26 cellular contexts compared by ENCODE assay signal in genomic region chr7:44215531-44215930, GRCh38. TPM values are rescaled to one million over a fixed set of nuclear protein-coding genes. Genes with fewer than 3 reads are reported as not detected.
DNase-seq lines count a peak whose midpoint lies in the region; ATAC-seq and TF ChIP-seq lines count a peak whose summit lies in the region.
"Had no signal": no experiment of that assay in that cellular context is flagged by ENCODE, and none has a peak within 500 bp of the region (broad histone marks: within the 10 kb centered on the region; RNA-seq: fewer than 3 reads in every experiment).

No MANE protein-coding gene starts in this region.

- CTCF ChIA-PET in WTC11 (lab: Charles Lee), result interaction anchor here (1.1 to 1.7 kb wide), 3 partner anchors 8 to 21 kb away, joined by 3 to 18 read pairs (median 6); partner anchors contain the start of gene YKT6

- no peaks in the 10 kb centered on the region for H3K9me3 Mint-ChIP-seq in WTC11
- H3K9me3 Mint-ChIP-seq: HFFc6; naive B cell; stimulated activated naive CD8-positive, alpha-beta T cell treated with anti-CD3 and anti-CD28 coated beads, Interleukin-15, amount 100 ng/mL, for 72 hours had no signal

- H3K27ac ChIP-seq in upper lobe of left lung (no peak overlapping the region), brain microvascular endothelial cell (no peak overlapping the region)
- H3K27ac ChIP-seq: BLaER1 treated with 17β-estradiol and CSF1 and Interleukin-3, amounts not matched to agents 10 nM and 100 nM; parathyroid adenoma; uterus had no signal

- peaks cover 16 to 41% (median 31%) of the 10 kb centered on the region in 4 donors for H3K36me3 ChIP-seq in upper lobe of left lung
- peaks cover 35% of the 10 kb centered on the region for H3K36me3 ChIP-seq in brain microvascular endothelial cell (replicated peaks)
- H3K36me3 ChIP-seq: uterus had no signal

- WGBS in upper lobe of left lung, 2 donors, result 92 to 93% methylated on average over 3 to 7 of the region's 7 CpGs

- TF ChIP-seq EP300 in upper lobe of left lung (IDR thresholded peaks at IDR 0.05), result no peak

- no peak for TF ChIP-seq POLR2A in upper lobe of left lung (IDR thresholded peaks at IDR 0.05)

- peaks cover 27% of the 10 kb centered on the region for H3K4me1 Mint-ChIP-seq in WTC11

- H3K4me3 Mint-ChIP-seq in WTC11, result no peak overlapping the region
- H3K4me3 Mint-ChIP-seq: HFFc6; naive B cell; stimulated activated naive CD8-positive, alpha-beta T cell treated with anti-CD3 and anti-CD28 coated beads, Interleukin-15, amount 100 ng/mL, for 72 hours had no signal

- TF ChIP-seq CTCF in WTC11 (IDR thresholded peaks at IDR 0.05), result no peak
- TF ChIP-seq CTCF in upper lobe of left lung (IDR thresholded peaks at IDR 0.05), result no peak
- no peak for TF ChIP-seq CTCF in brain microvascular endothelial cell (IDR thresholded peaks at IDR 0.05; ENCODE audit: low read depth, low read length, missing control alignments)

- in situ Hi-C loops in brain microvascular endothelial cell (cut with HindIII; ENCODE audit: low pct_ligation_motif_present, low sequenced_read_pairs), result no loop called here

- no peak overlapping the region for H3K4me3 ChIP-seq in upper lobe of left lung
- no peak overlapping the region for H3K4me3 ChIP-seq in brain microvascular endothelial cell (ENCODE audit: low read depth, low read length)
- H3K4me3 ChIP-seq: adrenal gland; BLaER1 treated with 17β-estradiol and CSF1 and Interleukin-3, amounts not matched to agents 10 nM and 100 nM; dorsolateral prefrontal cortex; uterus had no signal

- H3K36me3 Mint-ChIP-seq in WTC11, result peaks cover 18% of the 10 kb centered on the region

- H3K27me3 Mint-ChIP-seq in WTC11 (ENCODE audit: low read depth), result no peaks in the 10 kb centered on the region
- H3K27me3 Mint-ChIP-seq: naive B cell; stimulated activated naive CD8-positive, alpha-beta T cell treated with anti-CD3 and anti-CD28 coated beads, Interleukin-15, amount 100 ng/mL, for 72 hours had no signal

- H3K4me1 ChIP-seq in upper lobe of left lung, result no peaks in the 10 kb centered on the region
- H3K4me1 ChIP-seq: adrenal gland, uterus had no signal

- H3K9me3 ChIP-seq in upper lobe of left lung, result no peaks in the 10 kb centered on the region
- H3K9me3 ChIP-seq: adrenal gland; BLaER1 treated with 17β-estradiol and CSF1 and Interleukin-3, amounts not matched to agents 10 nM and 100 nM; uterus had no signal

- peak; percentile 3 for DNase-seq in activated CD8-positive, alpha-beta memory T cell treated with anti-CD3 and anti-CD28 coated beads, Interleukin-2, amount 50 U/mL, for 4 hours
- no peak for DNase-seq in activated CD8-positive, alpha-beta memory T cell treated with anti-CD3 and anti-CD28 coated beads, Interleukin-2, amount 50 U/mL, for 48 hours
- DNase-seq in NCI-H2107 (lab: John Stamatoyannopoulos, UW) (peak; percentile 58), WTC11 (ENCODE audit: low spot score) (peak; percentile 7), upper lobe of left lung (peak; percentile 10 to 27), brain microvascular endothelial cell (no peak), C1 segment of cervical spinal cord (lab: John Stamatoyannopoulos, UW) (no peak)
- DNase-seq: activated CD4-positive, alpha-beta T cell treated with anti-CD3 and anti-CD28 coated beads for 4 hours; adrenal gland; DMS153; erythroblast; foreskin melanocyte; HFFc6; KG1; kidney glomerular epithelial cell; mammary epithelial cell; MV-4-11; naive B cell; stimulated activated CD4-positive, alpha-beta T cell treated with anti-CD3 and anti-CD28 coated beads, Interleukin-2, amount 100 ng/mL, for 24 hours; stimulated activated naive CD8-positive, alpha-beta T cell treated with anti-CD3 and anti-CD28 coated beads, Interleukin-15, amount 100 ng/mL, for 72 hours; uterus had no signal

- no peak for ATAC-seq in WTC11
- ATAC-seq in upper lobe of left lung (ENCODE audit: low FRiP score in 2 of 2), result no peak
- no peak for ATAC-seq in GM21447 (IDR thresholded peaks at IDR 0.05; ENCODE audit: unreplicated experiment)
- ATAC-seq: stimulated activated naive CD8-positive, alpha-beta T cell treated with anti-CD3 and anti-CD28 coated beads, Interleukin-15, amount 100 ng/mL, for 72 hours had no signal

- H3K27ac Mint-ChIP-seq in WTC11, result peak overlapping the region; percentile 31; the same call in 1 of the 2 replicates
- H3K27ac Mint-ChIP-seq: HFFc6 had no signal

- POLR2A ChIA-PET in WTC11 (lab: Charles Lee), result no interaction called here

- H3K27me3 ChIP-seq in upper lobe of left lung, result no peaks in the 10 kb centered on the region
- no peaks in the 10 kb centered on the region for H3K27me3 ChIP-seq in brain microvascular endothelial cell (replicated peaks)
- H3K27me3 ChIP-seq: adrenal gland; BLaER1 treated with 17β-estradiol and CSF1 and Interleukin-3, amounts not matched to agents 10 nM and 100 nM; dorsolateral prefrontal cortex; uterus had no signal

TF ChIP-seq in WTC11, 78 proteins besides CTCF, POLR2A, EP300 and RAD21 (continues in another document):
- TF ChIP-seq CDX4 (CRISPR knock-in tag; IDR thresholded peaks at IDR 0.05; ENCODE audit: borderline replicate concordance), result no peak
- no peak for TF ChIP-seq FOXK1 (CRISPR knock-in tag; IDR thresholded peaks at IDR 0.05)
- TF ChIP-seq NR2C2 (CRISPR knock-in tag; IDR thresholded peaks at IDR 0.05), result no peak
- TF ChIP-seq, protein P1, sequence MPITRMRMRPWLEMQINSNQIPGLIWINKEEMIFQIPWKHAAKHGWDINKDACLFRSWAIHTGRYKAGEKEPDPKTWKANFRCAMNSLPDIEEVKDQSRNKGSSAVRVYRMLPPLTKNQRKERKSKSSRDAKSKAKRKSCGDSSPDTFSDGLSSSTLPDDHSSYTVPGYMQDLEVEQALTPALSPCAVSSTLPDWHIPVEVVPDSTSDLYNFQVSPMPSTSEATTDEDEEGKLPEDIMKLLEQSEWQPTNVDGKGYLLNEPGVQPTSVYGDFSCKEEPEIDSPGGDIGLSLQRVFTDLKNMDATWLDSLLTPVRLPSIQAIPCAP (CRISPR knock-in tag; IDR thresholded peaks at IDR 0.05), result no peak
- TF ChIP-seq, protein P2, sequence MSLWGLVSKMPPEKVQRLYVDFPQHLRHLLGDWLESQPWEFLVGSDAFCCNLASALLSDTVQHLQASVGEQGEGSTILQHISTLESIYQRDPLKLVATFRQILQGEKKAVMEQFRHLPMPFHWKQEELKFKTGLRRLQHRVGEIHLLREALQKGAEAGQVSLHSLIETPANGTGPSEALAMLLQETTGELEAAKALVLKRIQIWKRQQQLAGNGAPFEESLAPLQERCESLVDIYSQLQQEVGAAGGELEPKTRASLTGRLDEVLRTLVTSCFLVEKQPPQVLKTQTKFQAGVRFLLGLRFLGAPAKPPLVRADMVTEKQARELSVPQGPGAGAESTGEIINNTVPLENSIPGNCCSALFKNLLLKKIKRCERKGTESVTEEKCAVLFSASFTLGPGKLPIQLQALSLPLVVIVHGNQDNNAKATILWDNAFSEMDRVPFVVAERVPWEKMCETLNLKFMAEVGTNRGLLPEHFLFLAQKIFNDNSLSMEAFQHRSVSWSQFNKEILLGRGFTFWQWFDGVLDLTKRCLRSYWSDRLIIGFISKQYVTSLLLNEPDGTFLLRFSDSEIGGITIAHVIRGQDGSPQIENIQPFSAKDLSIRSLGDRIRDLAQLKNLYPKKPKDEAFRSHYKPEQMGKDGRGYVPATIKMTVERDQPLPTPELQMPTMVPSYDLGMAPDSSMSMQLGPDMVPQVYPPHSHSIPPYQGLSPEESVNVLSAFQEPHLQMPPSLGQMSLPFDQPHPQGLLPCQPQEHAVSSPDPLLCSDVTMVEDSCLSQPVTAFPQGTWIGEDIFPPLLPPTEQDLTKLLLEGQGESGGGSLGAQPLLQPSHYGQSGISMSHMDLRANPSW (CRISPR knock-in tag; conservative IDR thresholded peaks at IDR 0.05; ENCODE audit: low read depth), result no peak
- TF ChIP-seq FOXP4 (CRISPR knock-in tag; IDR thresholded peaks at IDR 0.05), result no peak
- no peak for TF ChIP-seq TEAD1 (CRISPR knock-in tag; IDR thresholded peaks at IDR 0.05)
- no peak for TF ChIP-seq RORB (CRISPR knock-in tag; IDR thresholded peaks at IDR 0.05)
- TF ChIP-seq NFATC4 (CRISPR knock-in tag; IDR thresholded peaks at IDR 0.05), result no peak

RNA-seq across cellular contexts. Expression of gene YKT6, which starts 14.8 kb away (rescaled TPM):
- total RNA-seq in WTC11 (2021) (82.2 to 102 TPM (median 83.7 TPM) in 3 replicates), upper lobe of left lung (10 to 100 TPM; 29.3 to 70.2 (median 53.1) TPM)

RNA-seq across cellular contexts. Expression of gene GCK, which starts 26.3 kb away (rescaled TPM):
- total RNA-seq in WTC11 (2021) (3.3 to 5.1 TPM (median 4.5 TPM) in 3 replicates), upper lobe of left lung (under 1 TPM in 4 of 6 donors, not detected in 2; 0.17 to 0.49 (median 0.30) TPM)
- total RNA-seq: A673, mammary epithelial cell had no signal

Comparison
In these comparisons a context has a peak if more than half of its experiments do, and no peak if none do; other contexts are left out.
1. DNase-seq: peak in activated CD8-positive, alpha-beta memory T cell treated with anti-CD3 and anti-CD28 coated beads, Interleukin-2, amount 50 U/mL, for 4 hours (single experiment), NCI-H2107 (single experiment), WTC11 (single experiment) and upper lobe of left lung (2 of 2); none in activated CD8-positive, alpha-beta memory T cell treated with anti-CD3 and anti-CD28 coated beads, Interleukin-2, amount 50 U/mL, for 48 hours (single experiment), brain microvascular endothelial cell (single experiment) and C1 segment of cervical spinal cord (0 of 14).